Comparison of ENCODE assay signal across 10 cellular contexts in the genomic region with DNA sequence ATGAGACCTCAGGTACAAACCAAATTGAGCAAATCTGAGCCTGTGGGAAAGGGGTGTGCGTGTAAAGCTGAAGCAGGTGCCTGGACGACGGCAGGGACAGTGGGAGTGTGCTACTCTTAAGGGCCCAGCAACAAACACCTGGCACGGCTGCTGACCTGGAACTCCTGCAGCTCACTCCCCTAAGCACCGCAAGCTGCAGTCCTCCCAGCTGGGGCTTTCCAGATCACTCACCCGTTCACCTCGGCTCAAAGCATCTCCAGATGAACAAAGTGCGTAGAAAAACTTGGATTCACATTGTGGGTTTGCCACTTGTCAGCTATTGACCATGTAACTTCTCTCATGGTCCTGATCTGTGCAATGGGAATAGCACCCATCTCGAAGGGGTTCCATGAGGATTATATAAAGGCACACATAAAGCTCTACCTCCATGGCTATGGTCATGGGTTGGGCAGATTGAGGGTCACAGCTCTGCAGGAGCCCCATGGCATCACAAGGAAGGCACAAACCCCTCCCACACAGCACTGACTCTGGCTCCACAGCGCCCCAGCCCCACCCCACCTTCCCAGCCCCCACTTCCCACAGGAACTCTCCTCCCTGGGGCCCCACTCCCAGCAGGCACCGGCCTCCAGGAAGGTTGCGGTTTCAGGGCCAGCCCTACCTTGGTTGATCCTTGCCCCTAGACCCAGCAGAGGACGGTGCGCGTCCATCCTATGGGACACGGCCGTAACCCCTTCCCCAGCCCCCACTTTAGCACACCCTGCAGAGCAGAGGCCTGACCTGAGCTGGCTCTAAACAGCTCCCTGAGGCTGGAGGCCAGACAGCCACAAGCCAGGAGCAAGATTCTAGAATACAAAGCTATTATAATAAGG. TPM values are rescaled to one million over a fixed set of nuclear protein-coding genes. Genes with fewer than 3 reads are reported as not detected.
DNase-seq lines count a peak whose midpoint lies in the region; ATAC-seq and TF ChIP-seq lines count a peak whose summit lies in the region.
"Had no signal": no experiment of that assay in that cellular context is flagged by ENCODE, and none has a peak within 500 bp of the region (broad histone marks: within the 10 kb centered on the region; RNA-seq: fewer than 3 reads in every experiment).

No MANE protein-coding gene starts in this region.

- no peaks in the 10 kb centered on the region for H3K27me3 ChIP-seq in foreskin keratinocyte

- ATAC-seq in GM18858 (IDR thresholded peaks at IDR 0.05; ENCODE audit: unreplicated experiment) (peak; percentile 71), GM21526 (IDR thresholded peaks at IDR 0.05; ENCODE audit: low FRiP score, unreplicated experiment) (peak; percentile 70), HG03469 (IDR thresholded peaks at IDR 0.05; ENCODE audit: unreplicated experiment) (peak; percentile 55), memory B cell (ENCODE audit: low read depth) (peak; percentile 98), foreskin keratinocyte (no peak)

- peak overlapping the region; percentile 56 for H3K4me3 Mint-ChIP-seq in memory B cell
- H3K4me3 Mint-ChIP-seq: neural crest cell had no signal

- no peak for TF ChIP-seq CTCF in foreskin keratinocyte (conservative IDR thresholded peaks at IDR 0.05)

- H3K9me3 Mint-ChIP-seq in memory B cell: no peaks in the 10 kb centered on the region
- H3K9me3 Mint-ChIP-seq: neural crest cell had no signal

- H3K27ac ChIP-seq in foreskin keratinocyte: no peak overlapping the region

- H3K27ac Mint-ChIP-seq in memory B cell: peak overlapping the region; percentile 66

- no peaks in the 10 kb centered on the region for H3K4me1 ChIP-seq in foreskin keratinocyte

- peaks cover 34% of the 10 kb centered on the region for H3K4me1 Mint-ChIP-seq in memory B cell

- peaks cover 5% of the 10 kb centered on the region for H3K36me3 Mint-ChIP-seq in memory B cell

- DNase-seq in memory B cell (ENCODE audit: low spot score in 2 of 2): peak in 1 of 2 donors; percentile 46
- no peak for DNase-seq in Ammon's horn (ENCODE audit: low spot score)
- DNase-seq in D341Med (ENCODE audit: low spot score): no peak
- DNase-seq in foreskin keratinocyte: no peak
- DNase-seq in DMS 273 (lab: John Stamatoyannopoulos, UW; ENCODE audit: unreplicated experiment): no peak
- DNase-seq: NCI-H446 had no signal

- no peaks in the 10 kb centered on the region for H3K27me3 Mint-ChIP-seq in memory B cell

RNA-seq across cellular contexts. Expression of a gene that starts 21.9 kb away (rescaled TPM):
- total RNA-seq in foreskin keratinocyte: 12.3 and 12.5 TPM in 2 replicates
- polyA plus RNA-seq in foreskin keratinocyte: 6.7 and 6.9 TPM in 2 replicates

RNA-seq across cellular contexts. Expression of a gene that starts 37.4 kb away (rescaled TPM):
- total RNA-seq in foreskin keratinocyte: 7.6 and 8.4 TPM in 2 replicates
- 5.7 and 6.2 TPM in 2 replicates for polyA plus RNA-seq in foreskin keratinocyte
